2 cellular contexts compared by ENCODE assay signal in the genomic region with DNA sequence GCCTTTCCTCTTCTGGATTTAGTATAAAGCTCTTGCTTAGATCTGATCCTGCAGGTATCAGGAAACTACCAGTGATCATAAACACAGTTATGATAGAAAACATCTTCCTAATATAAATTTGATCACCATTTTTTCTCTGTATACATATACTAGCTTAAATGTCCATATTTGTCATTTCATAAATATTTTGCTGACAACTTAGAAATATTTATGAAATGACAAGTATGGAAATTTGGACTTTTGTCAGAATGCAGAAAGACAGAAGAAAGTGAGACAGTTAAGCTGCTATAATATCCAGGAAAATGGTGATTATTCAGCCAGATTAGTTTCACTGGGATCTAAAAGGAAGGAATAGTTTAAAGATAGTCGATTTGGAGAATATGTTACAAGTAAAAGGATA.
A peak's percentile ranks its signal among the peaks of the same experiment; 100 is the strongest.
TF ChIP-seq lines count a peak whose summit lies in the region.

No MANE protein-coding gene starts in this region.

TF ChIP-seq in HepG2, 621 proteins besides CTCF, POLR2A, EP300 and RAD21:
- TF ChIP-seq, protein P1, sequence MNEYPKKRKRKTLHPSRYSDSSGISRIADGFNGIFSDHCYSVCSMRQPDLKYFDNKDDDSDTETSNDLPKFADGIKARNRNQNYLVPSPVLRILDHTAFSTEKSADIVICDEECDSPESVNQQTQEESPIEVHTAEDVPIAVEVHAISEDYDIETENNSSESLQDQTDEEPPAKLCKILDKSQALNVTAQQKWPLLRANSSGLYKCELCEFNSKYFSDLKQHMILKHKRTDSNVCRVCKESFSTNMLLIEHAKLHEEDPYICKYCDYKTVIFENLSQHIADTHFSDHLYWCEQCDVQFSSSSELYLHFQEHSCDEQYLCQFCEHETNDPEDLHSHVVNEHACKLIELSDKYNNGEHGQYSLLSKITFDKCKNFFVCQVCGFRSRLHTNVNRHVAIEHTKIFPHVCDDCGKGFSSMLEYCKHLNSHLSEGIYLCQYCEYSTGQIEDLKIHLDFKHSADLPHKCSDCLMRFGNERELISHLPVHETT (CRISPR knock-in tag; conservative IDR thresholded peaks at IDR 0.05), result no peak
- TF ChIP-seq, protein P2, sequence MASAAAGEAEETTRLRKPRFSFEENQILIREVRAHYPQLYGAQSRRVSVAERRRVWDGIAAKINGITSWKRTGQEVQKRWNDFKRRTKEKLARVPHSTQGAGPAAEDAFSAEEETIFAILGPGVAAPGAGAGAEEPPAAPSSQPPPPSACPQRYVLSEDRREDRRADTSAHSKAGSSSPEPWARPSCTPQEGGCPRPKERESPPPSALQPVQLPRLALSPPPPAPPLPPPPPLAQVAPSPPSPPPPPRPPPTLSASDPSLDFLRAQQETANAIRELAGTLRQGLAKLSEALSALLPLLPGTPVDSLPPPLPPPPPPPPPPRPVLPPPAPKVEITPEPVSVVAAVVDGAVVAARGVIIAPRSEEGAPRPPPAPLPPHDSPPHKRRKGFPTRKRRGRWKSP (CRISPR knock-in tag; IDR thresholded peaks at IDR 0.05), result no peak
- TF ChIP-seq ZFYVE20 (CRISPR knock-in tag; IDR thresholded peaks at IDR 0.05; ENCODE audit: borderline replicate concordance, low read depth), result no peak
- TF ChIP-seq MAFK (conservative IDR thresholded peaks at IDR 0.05 in 1 of 2, IDR thresholded peaks at IDR 0.05 in 1 of 2; ENCODE audit: low read length in 2 of 2), result peak; percentile 12 to 51; a peak in 1 of 4 replicates
- TF ChIP-seq TBL1XR1 (IDR thresholded peaks at IDR 0.05; ENCODE audit: borderline replicate concordance, low read length, partially characterized antibody), result no peak
- TF ChIP-seq, protein P3, sequence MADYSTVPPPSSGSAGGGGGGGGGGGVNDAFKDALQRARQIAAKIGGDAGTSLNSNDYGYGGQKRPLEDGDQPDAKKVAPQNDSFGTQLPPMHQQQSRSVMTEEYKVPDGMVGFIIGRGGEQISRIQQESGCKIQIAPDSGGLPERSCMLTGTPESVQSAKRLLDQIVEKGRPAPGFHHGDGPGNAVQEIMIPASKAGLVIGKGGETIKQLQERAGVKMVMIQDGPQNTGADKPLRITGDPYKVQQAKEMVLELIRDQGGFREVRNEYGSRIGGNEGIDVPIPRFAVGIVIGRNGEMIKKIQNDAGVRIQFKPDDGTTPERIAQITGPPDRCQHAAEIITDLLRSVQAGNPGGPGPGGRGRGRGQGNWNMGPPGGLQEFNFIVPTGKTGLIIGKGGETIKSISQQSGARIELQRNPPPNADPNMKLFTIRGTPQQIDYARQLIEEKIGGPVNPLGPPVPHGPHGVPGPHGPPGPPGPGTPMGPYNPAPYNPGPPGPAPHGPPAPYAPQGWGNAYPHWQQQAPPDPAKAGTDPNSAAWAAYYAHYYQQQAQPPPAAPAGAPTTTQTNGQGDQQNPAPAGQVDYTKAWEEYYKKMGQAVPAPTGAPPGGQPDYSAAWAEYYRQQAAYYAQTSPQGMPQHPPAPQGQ (CRISPR knock-in tag; IDR thresholded peaks at IDR 0.05; ENCODE audit: borderline replicate concordance), result no peak
- no peak for TF ChIP-seq NCOA2 (CRISPR knock-in tag; IDR thresholded peaks at IDR 0.05)
- no peak for TF ChIP-seq CEBPB (IDR thresholded peaks at IDR 0.05; ENCODE audit: borderline replicate concordance, low read depth, low read length)
- no peak for TF ChIP-seq ZNF816 (CRISPR knock-in tag; IDR thresholded peaks at IDR 0.05; ENCODE audit: borderline replicate concordance)
- no peak for TF ChIP-seq GZF1 (CRISPR knock-in tag; IDR thresholded peaks at IDR 0.05)
- no peak for TF ChIP-seq ZNF260 (CRISPR knock-in tag; IDR thresholded peaks at IDR 0.05; ENCODE audit: borderline replicate concordance, low read depth)
- TF ChIP-seq MAFF (IDR thresholded peaks at IDR 0.05; ENCODE audit: low read depth, low read length), result peak; percentile 41; the same call in 1 of the 2 replicates

TF ChIP-seq in IMR-90, 13 proteins besides CTCF, POLR2A, EP300 and RAD21:
- no peak for TF ChIP-seq RCOR1 (IDR thresholded peaks at IDR 0.05; ENCODE audit: insufficient replicate concordance, low read length)
- no peak for TF ChIP-seq RFX5 (IDR thresholded peaks at IDR 0.05; ENCODE audit: low read depth, low read length)
- TF ChIP-seq MAFK (IDR thresholded peaks at IDR 0.05; ENCODE audit: low read depth, low read length), result peak; percentile 8; the same call in 1 of the 2 replicates
- TF ChIP-seq MAZ (IDR thresholded peaks at IDR 0.05; ENCODE audit: borderline replicate concordance, low read depth, low read length), result no peak
- no peak for TF ChIP-seq CEBPB (IDR thresholded peaks at IDR 0.05; ENCODE audit: low read depth, low read length)
